In genomic region chr17:9044796-9045470, GRCh38 we compare ENCODE assay signal across 22 cellular contexts. TPM values are rescaled to one million over a fixed set of nuclear protein-coding genes. Genes with fewer than 3 reads are reported as not detected.
DNase-seq lines count a peak whose midpoint lies in the region; ATAC-seq and TF ChIP-seq lines count a peak whose summit lies in the region.
"Had no signal": no experiment of that assay in that cellular context is flagged by ENCODE, and none has a peak within 500 bp of the region (broad histone marks: within the 10 kb centered on the region; RNA-seq: fewer than 3 reads in every experiment).

No MANE protein-coding gene starts in this region.

- H3K4me1 ChIP-seq in right cardiac atrium (ENCODE audit: control insufficient read depth, insufficient read depth, low read length) (no peaks in the 10 kb centered on the region), SJCRH30 (0 out of 2 replicates have a peak, but pooled peaks cover 4% of the 10 kb centered on the region)
- H3K4me1 ChIP-seq: upper lobe of right lung had no signal

- H3K9me3 ChIP-seq in right cardiac atrium (ENCODE audit: control insufficient read depth, low read length) (no peaks in the 10 kb centered on the region), SJCRH30 (replicated peaks) (0 out of 2 replicates have a peak, but pooled peaks cover 2% of the 10 kb centered on the region)
- H3K9me3 ChIP-seq: neutrophil, upper lobe of right lung had no signal

- H3K36me3 ChIP-seq in SJCRH30, result no peaks in the 10 kb centered on the region
- H3K36me3 ChIP-seq: neutrophil, upper lobe of right lung had no signal

- H3K27ac ChIP-seq in right cardiac atrium (ENCODE audit: low read length), result peak overlapping the region; percentile 62
- peak overlapping the region; percentile 17; the same call in 1 of the 2 replicates for H3K27ac ChIP-seq in SJCRH30
- H3K27ac ChIP-seq in RWPE1, result no peak overlapping the region
- H3K27ac ChIP-seq: neutrophil, upper lobe of right lung had no signal

- intact Hi-C loops in right cardiac atrium (cut with DNase I) (no loop called here), Right ventricle myocardium inferior (cut with DNase I) (no loop called here)

- TF ChIP-seq CTCF in RWPE1 (conservative IDR thresholded peaks at IDR 0.05; ENCODE audit: low read depth), result no peak

- CTCF ChIA-PET in RWPE1 (lab: Yijun Ruan, JAX), result no interaction called here

- 57% methylated on average over 11 of the region's 11 CpGs for WGBS in right cardiac atrium

- H3K27me3 ChIP-seq in right cardiac atrium (ENCODE audit: control insufficient read depth, insufficient read depth) (no peaks in the 10 kb centered on the region), SJCRH30 (no peaks in the 10 kb centered on the region)

- H3K4me3 ChIP-seq in right cardiac atrium (ENCODE audit: low read length) (no peak overlapping the region), SJCRH30 (no peak overlapping the region)
- H3K4me3 ChIP-seq: upper lobe of right lung had no signal

- DNase-seq in right cardiac atrium, result no peak
- no peak for DNase-seq in Right ventricle myocardium inferior (ENCODE audit: missing footprints)
- DNase-seq in SJCRH30, result peak; percentile 17 to 54
- peak; percentile 50 for DNase-seq in islet precursor cell
- DNase-seq in mucosa of gallbladder (ENCODE audit: low spot score), result no peak
- no peak for DNase-seq in RWPE1 (ENCODE audit: low spot score)
- DNase-seq: activated CD4-positive, alpha-beta T cell treated with anti-CD3 and anti-CD28 coated beads for 48 hours; activated naive CD8-positive, alpha-beta T cell treated with anti-CD3 and anti-CD28 coated beads for 36 hours; GF-D8; immature natural killer cell; KG1; left ventricle myocardium superior; NCI-H2029 treated with DMSO at 0.1 percent for 48 hours; NCI-H510A treated with DMSO at 0.1 percent for 48 hours; SIG-M5; stimulated activated CD4-positive, alpha-beta T cell treated with anti-CD3 and anti-CD28 coated beads, Interleukin-12 subunit alpha, Interleukin-12 subunit beta, amount 100 ng/mL, for 4 hours; T-cell; upper lobe of right lung had no signal

- no peak for ATAC-seq in right cardiac atrium
- no peak for ATAC-seq in Right ventricle myocardium inferior
- no peak for ATAC-seq in HG03025 (IDR thresholded peaks at IDR 0.05; ENCODE audit: low FRiP score, unreplicated experiment)
- ATAC-seq in GM21526 (IDR thresholded peaks at IDR 0.05; ENCODE audit: low FRiP score, unreplicated experiment), result no peak
- ATAC-seq: left ventricle myocardium superior, T-cell, upper lobe of right lung had no signal

- POLR2A ChIA-PET in RWPE1 (lab: Yijun Ruan, JAX; ENCODE audit: low non-redundant PET), result no interaction called here

RNA-seq across cellular contexts. Expression of gene NTN1, which starts 23.6 kb away (rescaled TPM):
- total RNA-seq in right cardiac atrium, result 100 to 1,000 TPM; 140 to 265 (median 184) TPM
- polyA plus RNA-seq in right cardiac atrium, result 90.5 TPM
- 24.5 TPM for total RNA-seq in Right ventricle myocardium inferior
- total RNA-seq in SJCRH30 (2014; rRNA removed; shearing (Covaris generic)), result 10.4 TPM in 2 replicates
- total RNA-seq in mucosa of gallbladder, result 33.1 TPM
- total RNA-seq: OCI-LY7 had no signal
- polyA plus RNA-seq: immature natural killer cell had no signal

Comparison
In these comparisons a context has a peak if more than half of its experiments do, and no peak if none do; other contexts are left out.
1. DNase-seq: peak in SJCRH30 (2 of 2) and islet precursor cell (single experiment); none in right cardiac atrium (0 of 3), Right ventricle myocardium inferior (single experiment), mucosa of gallbladder (single experiment) and RWPE1 (single experiment).